Comparison of ENCODE assay signal across 23 cellular contexts in genomic region chr1:182415789-182416188, GRCh38. TPM values are rescaled to one million over a fixed set of nuclear protein-coding genes. Genes with fewer than 3 reads are reported as not detected.
DNase-seq lines count a peak whose midpoint lies in the region; ATAC-seq, FAIRE-seq and TF ChIP-seq lines count a peak whose summit lies in the region.
"Had no signal": no experiment of that assay in that cellular context is flagged by ENCODE, and none has a peak within 500 bp of the region (broad histone marks: within the 10 kb centered on the region; RNA-seq: fewer than 3 reads in every experiment).

No MANE protein-coding gene starts in this region.

- no peaks in the 10 kb centered on the region for H3K9me3 Mint-ChIP-seq in activated naive CD4-positive, alpha-beta T cell treated with anti-CD3 and anti-CD28 coated beads for 36 hours
- no peaks in the 10 kb centered on the region for H3K9me3 Mint-ChIP-seq in activated naive CD4-positive, alpha-beta T cell treated with anti-CD3 and anti-CD28 coated beads, Interleukin-2, amount 10 ng/mL, durations not matched to agents 7 days and 5 days
- no peaks in the 10 kb centered on the region for H3K9me3 Mint-ChIP-seq in stimulated activated memory B cell treated with anti-CD40 and anti-IgM and Interleukin-4, amounts not matched to agents 10 μg/mL and 1 μg/mL and 100 μg/mL, for 72 hours
- no peaks in the 10 kb centered on the region for H3K9me3 Mint-ChIP-seq in mesothelial cell of epicardium

- H2AFZ ChIP-seq in K562 (ENCODE audit: low read depth, low read length): no peak overlapping the region
- H2AFZ ChIP-seq: PC-9 had no signal

- WGBS in K562 (ENCODE audit: insufficient coverage, low coverage, missing lambda C conversion rate): 0% methylated on average over 1 of the region's 1 CpG

- H3K27ac Mint-ChIP-seq in activated naive CD4-positive, alpha-beta T cell treated with anti-CD3 and anti-CD28 coated beads for 36 hours: no peak overlapping the region
- no peak overlapping the region for H3K27ac Mint-ChIP-seq in activated naive CD4-positive, alpha-beta T cell treated with anti-CD3 and anti-CD28 coated beads, Interleukin-2, amount 10 ng/mL, durations not matched to agents 7 days and 5 days
- H3K27ac Mint-ChIP-seq in stimulated activated memory B cell treated with anti-CD40 and anti-IgM and Interleukin-4, amounts not matched to agents 10 μg/mL and 1 μg/mL and 100 μg/mL, for 72 hours: no peak overlapping the region
- H3K27ac Mint-ChIP-seq in mesothelial cell of epicardium: no peak overlapping the region
- H3K27ac Mint-ChIP-seq: CD4-positive, alpha-beta memory T cell had no signal

- no TSS peak for BruUV-seq in K562 (replicated peaks; lab: Mats Ljungman, UMichigan)

- in situ Hi-C loops in K562 (cut with MboI): no loop called here

- no peaks in the 10 kb centered on the region for H3K79me2 ChIP-seq in K562 (ENCODE audit: control insufficient read depth, insufficient read depth, low read length)

- peak; percentile 11 for DNase-seq in activated naive CD4-positive, alpha-beta T cell treated with anti-CD3 and anti-CD28 coated beads for 36 hours
- no peak for DNase-seq in activated naive CD4-positive, alpha-beta T cell treated with anti-CD3 and anti-CD28 coated beads, Interleukin-2, amount 10 ng/mL, durations not matched to agents 7 days and 5 days
- no peak for DNase-seq in K562 (ENCODE audit: extremely low read depth in 1 of 4, low spot score in 3 of 4)
- DNase-seq in islet precursor cell: no peak
- DNase-seq in foreskin fibroblast: no peak
- no peak for DNase-seq in mesothelial cell of epicardium (ENCODE audit: low spot score in 2 of 2, unreplicated experiment in 2 of 2)
- DNase-seq: CD4-positive, alpha-beta memory T cell; NCI-H1092; NCI-H1436 treated with DMSO at 0.1 percent for 48 hours; NCI-H2029; NCI-H2171; NCI-H526; PC-9; SIG-M5 had no signal

- H4K20me1 ChIP-seq in K562 (replicated peaks; ENCODE audit: control insufficient read depth, insufficient read depth, low read length): no peaks in the 10 kb centered on the region
- H4K20me1 ChIP-seq: BLaER1 had no signal

- H3K27me3 Mint-ChIP-seq in activated naive CD4-positive, alpha-beta T cell treated with anti-CD3 and anti-CD28 coated beads for 36 hours (ENCODE audit: low read depth): peaks cover 16% of the 10 kb centered on the region
- H3K27me3 Mint-ChIP-seq in activated naive CD4-positive, alpha-beta T cell treated with anti-CD3 and anti-CD28 coated beads, Interleukin-2, amount 10 ng/mL, durations not matched to agents 7 days and 5 days: peaks cover 27% of the 10 kb centered on the region
- H3K27me3 Mint-ChIP-seq in stimulated activated memory B cell treated with anti-CD40 and anti-IgM and Interleukin-4, amounts not matched to agents 10 μg/mL and 1 μg/mL and 100 μg/mL, for 72 hours: peaks cover 28% of the 10 kb centered on the region
- peaks cover 7% of the 10 kb centered on the region for H3K27me3 Mint-ChIP-seq in mesothelial cell of epicardium (ENCODE audit: low read depth)

- ATAC-seq in HG02870 (IDR thresholded peaks at IDR 0.05; ENCODE audit: unreplicated experiment) (peak; percentile 69), K562 (peak; percentile 22; the same call in 1 of the 3 replicates)
- peak; percentile 31 for ATAC-seq in stimulated activated memory B cell treated with anti-CD40 and anti-IgM and Interleukin-4, amounts not matched to agents 10 μg/mL and 1 μg/mL and 100 μg/mL, for 72 hours

- H3K4me3 Mint-ChIP-seq in activated naive CD4-positive, alpha-beta T cell treated with anti-CD3 and anti-CD28 coated beads for 36 hours: no peak overlapping the region
- no peak overlapping the region for H3K4me3 Mint-ChIP-seq in activated naive CD4-positive, alpha-beta T cell treated with anti-CD3 and anti-CD28 coated beads, Interleukin-2, amount 10 ng/mL, durations not matched to agents 7 days and 5 days
- H3K4me3 Mint-ChIP-seq in stimulated activated memory B cell treated with anti-CD40 and anti-IgM and Interleukin-4, amounts not matched to agents 10 μg/mL and 1 μg/mL and 100 μg/mL, for 72 hours: no peak overlapping the region
- no peak overlapping the region for H3K4me3 Mint-ChIP-seq in mesothelial cell of epicardium
- H3K4me3 Mint-ChIP-seq: CD4-positive, alpha-beta memory T cell had no signal

- no peak for FAIRE-seq in K562 (lab: Jason Lieb, UNC)
- FAIRE-seq: H54 had no signal

- H3K4me3 ChIP-seq in K562 (no peak overlapping the region), foreskin fibroblast (ENCODE audit: low read depth in 1 of 2, low read length in 2 of 2) (no peak overlapping the region)
- H3K4me3 ChIP-seq: BLaER1, PC-9 had no signal

- no peaks in the 10 kb centered on the region for H3K36me3 Mint-ChIP-seq in activated naive CD4-positive, alpha-beta T cell treated with anti-CD3 and anti-CD28 coated beads for 36 hours (ENCODE audit: low read depth)
- no peaks in the 10 kb centered on the region for H3K36me3 Mint-ChIP-seq in activated naive CD4-positive, alpha-beta T cell treated with anti-CD3 and anti-CD28 coated beads, Interleukin-2, amount 10 ng/mL, durations not matched to agents 7 days and 5 days
- no peaks in the 10 kb centered on the region for H3K36me3 Mint-ChIP-seq in stimulated activated memory B cell treated with anti-CD40 and anti-IgM and Interleukin-4, amounts not matched to agents 10 μg/mL and 1 μg/mL and 100 μg/mL, for 72 hours
- no peaks in the 10 kb centered on the region for H3K36me3 Mint-ChIP-seq in mesothelial cell of epicardium
- H3K36me3 Mint-ChIP-seq: CD4-positive, alpha-beta memory T cell had no signal

- no peak for TF ChIP-seq RAD21 in K562 (CRISPR knock-in tag; conservative IDR thresholded peaks at IDR 0.05 in 1 of 2, IDR thresholded peaks at IDR 0.05 in 1 of 2)

- no peak for TF ChIP-seq EP300 in K562 (IDR thresholded peaks at IDR 0.05; ENCODE audit: low read length)

- no peaks in the 10 kb centered on the region for H3K4me1 Mint-ChIP-seq in activated naive CD4-positive, alpha-beta T cell treated with anti-CD3 and anti-CD28 coated beads for 36 hours (ENCODE audit: low read depth)
- H3K4me1 Mint-ChIP-seq in activated naive CD4-positive, alpha-beta T cell treated with anti-CD3 and anti-CD28 coated beads, Interleukin-2, amount 10 ng/mL, durations not matched to agents 7 days and 5 days: peaks cover 5% of the 10 kb centered on the region
- no peaks in the 10 kb centered on the region for H3K4me1 Mint-ChIP-seq in stimulated activated memory B cell treated with anti-CD40 and anti-IgM and Interleukin-4, amounts not matched to agents 10 μg/mL and 1 μg/mL and 100 μg/mL, for 72 hours
- peaks cover 10% of the 10 kb centered on the region for H3K4me1 Mint-ChIP-seq in mesothelial cell of epicardium
- H3K4me1 Mint-ChIP-seq: CD4-positive, alpha-beta memory T cell had no signal

- no peaks in the 10 kb centered on the region for H3K9me3 ChIP-seq in K562 (replicated peaks; ENCODE audit: control insufficient read depth, insufficient read depth, low read depth, low read length)
- H3K9me3 ChIP-seq: BLaER1 had no signal

- H3K27me3 ChIP-seq in K562 (ENCODE audit: control insufficient read depth in 2 of 2, insufficient read depth in 2 of 2, low read length in 2 of 2): peaks cover 43 to 45% of the 10 kb centered on the region in 2 experiments
- H3K27me3 ChIP-seq: BLaER1 had no signal

- H3K4me2 ChIP-seq in K562 (ENCODE audit: insufficient read depth, low read length): no peak overlapping the region
- H3K4me2 ChIP-seq: BLaER1, PC-9 had no signal

- no peak for TF ChIP-seq CTCF in K562 (IDR thresholded peaks at IDR 0.05 in 2 of 3, conservative IDR thresholded peaks at IDR 0.05 in 1 of 3; ENCODE audit: insufficient read depth in 2 of 3, low read depth in 1 of 3, low read length in 3 of 3)
- no peak for TF ChIP-seq CTCF in foreskin fibroblast (IDR thresholded peaks at IDR 0.05; ENCODE audit: low read depth, low read length)
- no peak for TF ChIP-seq CTCF in mesothelial cell of epicardium (IDR thresholded peaks at IDR 0.05; ENCODE audit: unreplicated experiment)

- no peak for TF ChIP-seq POLR2A in K562 (conservative IDR thresholded peaks at IDR 0.05)

- H3K9ac ChIP-seq in K562 (ENCODE audit: insufficient read depth in 1 of 2, low read depth in 2 of 2, low read length in 2 of 2): no peak overlapping the region
- H3K9ac ChIP-seq: BLaER1 had no signal

- H3K9me1 ChIP-seq in K562 (ENCODE audit: control insufficient read depth, insufficient read depth, low read length): no peaks in the 10 kb centered on the region

- CTCF ChIA-PET in activated naive CD4-positive, alpha-beta T cell treated with anti-CD3 and anti-CD28 coated beads for 36 hours (lab: Charles Lee): no interaction called here
- CTCF ChIA-PET in activated naive CD4-positive, alpha-beta T cell treated with anti-CD3 and anti-CD28 coated beads, Interleukin-2, amount 10 ng/mL, durations not matched to agents 7 days and 5 days (lab: Charles Lee): no interaction called here
- CTCF ChIA-PET in K562 (lab: Yijun Ruan, JAX; ENCODE audit: low intra/inter-chr PET ratio): no interaction called here

- intact Hi-C loops in activated naive CD4-positive, alpha-beta T cell treated with anti-CD3 and anti-CD28 coated beads for 36 hours (cut with micrococcal nuclease): no loop called here
- intact Hi-C loops in K562 (cut with micrococcal nuclease): no loop called here

- H3K4me1 ChIP-seq in K562 (replicated peaks in 1 of 2; ENCODE audit: control insufficient read depth in 2 of 2, insufficient read depth in 2 of 2, low read length in 2 of 2): no peaks in the 10 kb centered on the region
- H3K4me1 ChIP-seq: BLaER1 had no signal

- no peaks in the 10 kb centered on the region for H3K36me3 ChIP-seq in K562 (ENCODE audit: control insufficient read depth, insufficient read depth, low read length)
- H3K36me3 ChIP-seq: BLaER1 had no signal

- H3K27ac ChIP-seq in K562 (ENCODE audit: extremely low read depth, low read depth, low read length): no peak overlapping the region
- H3K27ac ChIP-seq: BLaER1, HL-60, PC-9, RWPE1 had no signal

- POLR2A ChIA-PET in K562 (lab: Yijun Ruan, JAX): no interaction called here

RNA-seq across cellular contexts. Expression of gene TEDDM1, which starts 15.3 kb away (rescaled TPM):
- total RNA-seq in activated naive CD4-positive, alpha-beta T cell treated with anti-CD3 and anti-CD28 coated beads for 36 hours: not detected
- total RNA-seq in K562 (2011; cell fraction: chromatin; rRNA removed; ENCODE audit: low replicate concordance): not detected in 2 replicates
- total RNA-seq in K562 (2011; cell fraction: nucleolus; rRNA removed): not detected in 2 replicates
- total RNA-seq in K562 (2011; cell fraction: nucleoplasm; rRNA removed): not detected in 2 replicates
- total RNA-seq in K562 (2014; rRNA removed): not detected in 2 replicates
- not detected in 2 replicates for total RNA-seq in K562 (2014; rRNA removed; fragmentation: Illumina TruSeq; extraction: Trizol)
- total RNA-seq in K562 (2015; rRNA removed; fragmentation: Illumina TruSeq; extraction: Trizol): not detected in 2 replicates
- total RNA-seq in K562 (2021): not detected in 2 replicates
- not detected in 2 replicates for polyA plus RNA-seq in K562 (2011; rRNA removed)
- not detected in 2 replicates for polyA plus RNA-seq in K562 (2011; cell fraction: cytosol; rRNA removed)
- polyA plus RNA-seq in K562 (2011; cell fraction: nucleus; rRNA removed): not detected in 2 replicates
- polyA plus RNA-seq in K562 (2012): 0.10 TPM in 1 of 2 replicates, not detected in the other
- not detected in 2 replicates for polyA plus RNA-seq in K562 (2014; fragmentation: Illumina TruSeq; extraction: Trizol)
- polyA plus RNA-seq in K562 (2014; fragmentation: Nextera tagmentation; extraction: Ambion mirVana): not detected
- not detected in 2 replicates for polyA plus RNA-seq in K562 (2014; rRNA removed)
- polyA minus RNA-seq in K562 (2011; rRNA and poly(A)+ RNA removed): not detected in 2 replicates
- polyA minus RNA-seq in K562 (2011; cell fraction: cytosol; rRNA and poly(A)+ RNA removed): not detected in 2 replicates
- polyA minus RNA-seq in K562 (2011; cell fraction: nucleus; rRNA and poly(A)+ RNA removed): not detected in 2 replicates
- total RNA-seq in mesothelial cell of epicardium: not detected in 3 replicates
- total RNA-seq: A673; CD4-positive, alpha-beta memory T cell; HT1080; M059J; PC-9 had no signal
- polyA plus RNA-seq: CD4-positive, alpha-beta memory T cell had no signal

RNA-seq across cellular contexts. Expression of gene GLUL, which starts 24.2 kb away (rescaled TPM):
- total RNA-seq in activated naive CD4-positive, alpha-beta T cell treated with anti-CD3 and anti-CD28 coated beads for 36 hours: 10 to 100 TPM; 71.5 to 73.1 TPM
- 353 and 537 TPM in 2 replicates for total RNA-seq in K562 (2011; cell fraction: chromatin; rRNA removed; ENCODE audit: low replicate concordance)
- 306 and 377 TPM in 2 replicates for total RNA-seq in K562 (2011; cell fraction: nucleolus; rRNA removed)
- total RNA-seq in K562 (2011; cell fraction: nucleoplasm; rRNA removed): 320 and 329 TPM in 2 replicates
- total RNA-seq in K562 (2014; rRNA removed) (1,168 and 1,338 TPM in 2 replicates), K562 (2014; rRNA removed; fragmentation: Illumina TruSeq; extraction: Trizol) (978 and 1,172 TPM in 2 replicates), K562 (2015; rRNA removed; fragmentation: Illumina TruSeq; extraction: Trizol) (1,097 and 1,128 TPM in 2 replicates), K562 (2021) (1,495 and 1,708 TPM in 2 replicates), mesothelial cell of epicardium (264 to 277 TPM (median 266 TPM) in 3 replicates)
- polyA plus RNA-seq in K562 (2011; rRNA removed) (1,124 and 1,949 TPM in 2 replicates), K562 (2014; fragmentation: Illumina TruSeq; extraction: Trizol) (1,620 and 1,897 TPM in 2 replicates), K562 (2014; fragmentation: Nextera tagmentation; extraction: Ambion mirVana) (1,000 to 10,000 TPM; 3,526 to 4,222 TPM), K562 (2014; rRNA removed) (1,054 and 1,088 TPM in 2 replicates)
- 1,419 and 1,471 TPM in 2 replicates for polyA plus RNA-seq in K562 (2011; cell fraction: cytosol; rRNA removed)
- 1,593 and 1,917 TPM in 2 replicates for polyA plus RNA-seq in K562 (2011; cell fraction: nucleus; rRNA removed)
- 978 and 1,541 TPM in 2 replicates for polyA plus RNA-seq in K562 (2012)
- polyA minus RNA-seq in K562 (2011; rRNA and poly(A)+ RNA removed): 1,787 and 2,204 TPM in 2 replicates
- polyA minus RNA-seq in K562 (2011; cell fraction: cytosol; rRNA and poly(A)+ RNA removed): 1,505 and 2,135 TPM in 2 replicates
- polyA minus RNA-seq in K562 (2011; cell fraction: nucleus; rRNA and poly(A)+ RNA removed): 254 and 603 TPM in 2 replicates

RNA-seq across cellular contexts. Expression of gene RGSL1, which starts 34.2 kb away (rescaled TPM):
- not detected for total RNA-seq in activated naive CD4-positive, alpha-beta T cell treated with anti-CD3 and anti-CD28 coated beads for 36 hours
- not detected in 2 replicates for total RNA-seq in K562 (2011; cell fraction: chromatin; rRNA removed; ENCODE audit: low replicate concordance)
- not detected in 2 replicates for total RNA-seq in K562 (2011; cell fraction: nucleolus; rRNA removed)
- not detected in 2 replicates for total RNA-seq in K562 (2011; cell fraction: nucleoplasm; rRNA removed)
- total RNA-seq in K562 (2014; rRNA removed): not detected in 2 replicates
- not detected in 2 replicates for total RNA-seq in K562 (2014; rRNA removed; fragmentation: Illumina TruSeq; extraction: Trizol)
- total RNA-seq in K562 (2015; rRNA removed; fragmentation: Illumina TruSeq; extraction: Trizol): not detected in 2 replicates
- total RNA-seq in K562 (2021): not detected in 2 replicates
- not detected in 2 replicates for polyA plus RNA-seq in K562 (2011; rRNA removed)
- polyA plus RNA-seq in K562 (2011; cell fraction: cytosol; rRNA removed): not detected in 2 replicates
- not detected in 2 replicates for polyA plus RNA-seq in K562 (2011; cell fraction: nucleus; rRNA removed)
- polyA plus RNA-seq in K562 (2012): not detected in 2 replicates
- polyA plus RNA-seq in K562 (2014; fragmentation: Illumina TruSeq; extraction: Trizol): not detected in 2 replicates
- not detected for polyA plus RNA-seq in K562 (2014; fragmentation: Nextera tagmentation; extraction: Ambion mirVana)
- polyA plus RNA-seq in K562 (2014; rRNA removed): 0.03 TPM in 1 of 2 replicates, not detected in the other
- not detected in 2 replicates for polyA minus RNA-seq in K562 (2011; rRNA and poly(A)+ RNA removed)
- polyA minus RNA-seq in K562 (2011; cell fraction: cytosol; rRNA and poly(A)+ RNA removed): not detected in 2 replicates
- not detected in 2 replicates for polyA minus RNA-seq in K562 (2011; cell fraction: nucleus; rRNA and poly(A)+ RNA removed)
- not detected in 3 replicates for total RNA-seq in mesothelial cell of epicardium
- total RNA-seq: A673; CD4-positive, alpha-beta memory T cell; M059J; PC-9 had no signal
